ENCODE assay signal across 21 cellular contexts in the genomic region with DNA sequence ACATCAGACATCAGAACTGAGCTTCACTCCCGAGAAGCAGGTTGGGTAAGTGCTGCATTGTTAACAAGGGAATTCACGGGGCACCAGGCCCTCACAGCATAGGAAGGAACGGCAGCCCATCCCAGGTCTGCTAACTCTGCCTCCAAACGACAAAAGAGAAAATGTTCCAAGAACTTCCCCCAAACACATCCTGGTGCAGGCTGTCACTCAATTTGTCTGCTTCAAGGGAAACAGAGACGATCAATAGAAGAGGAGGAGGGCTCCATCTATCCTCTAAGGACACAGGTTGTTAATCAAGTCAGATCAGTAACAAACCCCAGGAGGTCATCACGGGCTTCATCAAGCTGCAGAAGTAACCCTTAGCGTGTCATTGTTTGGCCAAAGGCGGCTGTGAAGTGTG. TPM values are rescaled to one million over a fixed set of nuclear protein-coding genes. Genes with fewer than 3 reads are reported as not detected.
"Had no signal": no experiment of that assay in that cellular context is flagged by ENCODE, and none has a peak within 500 bp of the region (broad histone marks: within the 10 kb centered on the region; RNA-seq: fewer than 3 reads in every experiment).

No MANE protein-coding gene starts in this region.

- H3K9me3 ChIP-seq: prostate gland, sigmoid colon, testis, upper lobe of right lung had no signal

- FAIRE-seq: bronchial epithelial cell had no signal

- DNase-seq: activated CD4-positive, alpha-beta T cell treated with anti-CD3 and anti-CD28 coated beads, Interleukin-2, amount 10 ng/mL, durations not matched to agents 24 days and 14 days; activated CD8-positive, alpha-beta T cell treated with anti-CD3 and anti-CD28 coated beads for 36 hours; activated T-cell treated with anti-CD3 and anti-CD28 coated beads, Interleukin-2, amount 50 U/mL, for 4 hours; effector memory CD4-positive, alpha-beta T cell; foreskin fibroblast; hippocampal formation; islet precursor cell; left colon; nephron progenitor cell; sigmoid colon; stimulated activated CD4-positive, alpha-beta T cell treated with anti-CD3 and anti-CD28 coated beads, Interleukin-4, amount 100 ng/mL, for 24 hours; testis; upper lobe of right lung had no signal

- H3K27me3 ChIP-seq: testis had no signal

- H3K27ac ChIP-seq: prostate gland, sigmoid colon, testis, upper lobe of right lung had no signal

- ATAC-seq: activated CD8-positive, alpha-beta T cell treated with anti-CD3 and anti-CD28 coated beads for 36 hours; activated T-cell treated with anti-CD3 and anti-CD28 coated beads, Interleukin-2, amount 50 U/mL, for 4 hours; left colon; stimulated activated effector memory CD8-positive, alpha-beta T cell treated with anti-CD3 and anti-CD28 coated beads, Interleukin-12 subunit alpha, Interleukin-12 subunit beta, amount 100 ng/mL, for 72 hours; upper lobe of right lung had no signal

- H3K4me3 ChIP-seq: lung, prostate gland, sigmoid colon, testis, upper lobe of right lung had no signal

- H3K4me1 ChIP-seq: prostate gland had no signal

- H3K36me3 ChIP-seq: prostate gland, sigmoid colon, upper lobe of right lung had no signal

RNA-seq across cellular contexts. Expression of a gene that starts 3.5 kb away (rescaled TPM):
- total RNA-seq: activated CD4-positive, alpha-beta T cell treated with anti-CD3 and anti-CD28 coated beads, Interleukin-2, amount 10 ng/mL, durations not matched to agents 24 days and 14 days; activated CD8-positive, alpha-beta T cell treated with anti-CD3 and anti-CD28 coated beads for 36 hours; activated T-cell treated with anti-CD3 and anti-CD28 coated beads, Interleukin-2, amount 50 U/mL, for 4 hours; bronchial epithelial cell; sigmoid colon had no signal

RNA-seq across cellular contexts. Expression of a gene that starts 17.9 kb away (rescaled TPM):
- total RNA-seq: activated CD4-positive, alpha-beta T cell treated with anti-CD3 and anti-CD28 coated beads, Interleukin-2, amount 10 ng/mL, durations not matched to agents 24 days and 14 days; activated CD8-positive, alpha-beta T cell treated with anti-CD3 and anti-CD28 coated beads for 36 hours; activated T-cell treated with anti-CD3 and anti-CD28 coated beads, Interleukin-2, amount 50 U/mL, for 4 hours; bronchial epithelial cell; cerebellum; glomerular endothelial cell; left colon; lung; mesothelial cell of epicardium; omental fat pad; prostate gland; sigmoid colon; testis; upper lobe of right lung had no signal
- polyA plus RNA-seq: lung, sigmoid colon had no signal

RNA-seq across cellular contexts. Expression of a gene that starts 32.9 kb away (rescaled TPM):
- total RNA-seq: activated CD4-positive, alpha-beta T cell treated with anti-CD3 and anti-CD28 coated beads, Interleukin-2, amount 10 ng/mL, durations not matched to agents 24 days and 14 days; activated CD8-positive, alpha-beta T cell treated with anti-CD3 and anti-CD28 coated beads for 36 hours; activated T-cell treated with anti-CD3 and anti-CD28 coated beads, Interleukin-2, amount 50 U/mL, for 4 hours; bronchial epithelial cell; cerebellum; glomerular endothelial cell; left colon; lung; mesothelial cell of epicardium; omental fat pad; prostate gland; sigmoid colon; testis; upper lobe of right lung had no signal
- polyA plus RNA-seq: lung, sigmoid colon had no signal

RNA-seq across cellular contexts. Expression of a gene that starts 48.2 kb away (rescaled TPM):
- total RNA-seq: activated CD4-positive, alpha-beta T cell treated with anti-CD3 and anti-CD28 coated beads, Interleukin-2, amount 10 ng/mL, durations not matched to agents 24 days and 14 days; activated CD8-positive, alpha-beta T cell treated with anti-CD3 and anti-CD28 coated beads for 36 hours; activated T-cell treated with anti-CD3 and anti-CD28 coated beads, Interleukin-2, amount 50 U/mL, for 4 hours; bronchial epithelial cell; cerebellum; glomerular endothelial cell; left colon; lung; mesothelial cell of epicardium; omental fat pad; prostate gland; sigmoid colon; upper lobe of right lung had no signal
- polyA plus RNA-seq: lung, sigmoid colon had no signal

RNA-seq across cellular contexts. Expression of a gene that starts 57.2 kb away (rescaled TPM):
- total RNA-seq: activated CD4-positive, alpha-beta T cell treated with anti-CD3 and anti-CD28 coated beads, Interleukin-2, amount 10 ng/mL, durations not matched to agents 24 days and 14 days; activated CD8-positive, alpha-beta T cell treated with anti-CD3 and anti-CD28 coated beads for 36 hours; activated T-cell treated with anti-CD3 and anti-CD28 coated beads, Interleukin-2, amount 50 U/mL, for 4 hours; bronchial epithelial cell; cerebellum; glomerular endothelial cell; left colon; lung; mesothelial cell of epicardium; omental fat pad; prostate gland; sigmoid colon; testis; upper lobe of right lung had no signal
- polyA plus RNA-seq: lung, sigmoid colon had no signal
